In the genomic region with DNA sequence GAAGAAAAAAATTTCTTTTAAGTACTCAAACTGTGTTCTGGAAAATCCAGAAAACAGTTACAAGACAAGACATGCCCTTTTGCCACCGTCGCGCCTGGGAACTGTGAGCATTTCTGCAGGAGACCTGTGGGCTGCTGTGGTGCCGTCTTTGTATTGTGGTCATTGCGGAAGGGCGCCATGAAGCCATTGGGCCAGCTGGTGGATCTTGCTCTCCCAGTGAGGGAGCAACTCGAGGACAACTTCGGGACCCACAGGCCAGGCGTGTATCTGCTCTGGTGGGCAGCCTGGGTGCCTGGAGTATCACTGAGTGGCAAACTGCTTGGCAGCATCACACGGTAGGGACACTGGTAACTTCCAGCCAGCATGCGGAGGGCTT, we compare ENCODE assay signal across 1 cellular context.
TF ChIP-seq lines count a peak whose summit lies in the region.

No MANE protein-coding gene starts in this region.

TF ChIP-seq in endothelial cell of umbilical vein, 7 proteins besides CTCF, POLR2A, EP300 and RAD21:
- no peak for TF ChIP-seq JUN (IDR thresholded peaks at IDR 0.05; ENCODE audit: borderline replicate concordance, insufficient read depth, insufficient read length, low read depth)
- TF ChIP-seq EZH2 (IDR thresholded peaks at IDR 0.05; ENCODE audit: borderline replicate concordance, low read depth, low read length, severe bottlenecking), result no peak
- no peak for TF ChIP-seq MYC (IDR thresholded peaks at IDR 0.05; ENCODE audit: low read depth, low read length)
- no peak for TF ChIP-seq FOS (IDR thresholded peaks at IDR 0.05; ENCODE audit: borderline replicate concordance, insufficient read depth, low read length)
- TF ChIP-seq GATA2 (IDR thresholded peaks at IDR 0.05; ENCODE audit: insufficient read depth, insufficient read length, low read depth, low read length), result no peak
- TF ChIP-seq POLR2AphosphoS5 (IDR thresholded peaks at IDR 0.05; ENCODE audit: insufficient read depth, low read depth, low read length), result no peak
- TF ChIP-seq, protein P1, sequence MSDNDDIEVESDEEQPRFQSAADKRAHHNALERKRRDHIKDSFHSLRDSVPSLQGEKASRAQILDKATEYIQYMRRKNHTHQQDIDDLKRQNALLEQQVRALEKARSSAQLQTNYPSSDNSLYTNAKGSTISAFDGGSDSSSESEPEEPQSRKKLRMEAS (IDR thresholded peaks at IDR 0.05; ENCODE audit: insufficient read depth, insufficient read length), result no peak
